In the genomic region with DNA sequence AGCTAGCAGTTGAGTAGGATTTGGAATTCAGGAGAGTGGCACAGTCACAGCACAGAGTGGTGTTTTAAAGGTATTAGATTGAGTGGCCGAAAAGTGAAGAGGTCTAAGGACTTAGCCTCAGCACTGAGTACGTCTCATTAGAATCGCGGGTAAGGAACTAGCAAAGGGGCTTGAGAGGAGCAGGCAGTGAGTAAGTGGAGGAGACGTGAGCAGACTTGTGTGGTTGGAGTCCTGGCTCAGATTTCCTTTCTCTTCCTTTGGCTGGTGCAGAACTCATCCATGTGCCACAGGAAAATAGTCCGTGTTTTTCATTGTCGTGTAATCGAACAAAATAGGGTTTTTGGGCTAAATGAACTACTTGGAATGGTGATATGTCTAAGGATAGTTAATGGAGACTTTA, we compare ENCODE assay signal across 15 cellular contexts. TPM values are rescaled to one million over a fixed set of nuclear protein-coding genes. Genes with fewer than 3 reads are reported as not detected.
"Had no signal": no experiment of that assay in that cellular context is flagged by ENCODE, and none has a peak within 500 bp of the region (broad histone marks: within the 10 kb centered on the region; RNA-seq: fewer than 3 reads in every experiment).

No MANE protein-coding gene starts in this region.

- H3K9me3 Mint-ChIP-seq: activated T-helper 1 cell treated with anti-CD3 and anti-CD28 coated beads, Interleukin-12 subunit alpha, Interleukin-12 subunit beta, Interleukin-2, Interleukin-4 antibody, amounts not matched to agents 30 ng/mL and 10 ng/mL and 1 ng/mL, durations not matched to agents 14 hours and 24 hours and 36 hours; brain had no signal

- H3K4me3 Mint-ChIP-seq: activated naive CD4-positive, alpha-beta T cell treated with anti-CD3 and anti-CD28 coated beads, Interleukin-2, amount 10 ng/mL, durations not matched to agents 7 days and 5 days; activated T-helper 1 cell treated with anti-CD3 and anti-CD28 coated beads, Interleukin-12 subunit alpha, Interleukin-12 subunit beta, Interleukin-2, Interleukin-4 antibody, amounts not matched to agents 30 ng/mL and 10 ng/mL and 1 ng/mL, durations not matched to agents 14 hours and 24 hours and 36 hours had no signal

- H3K27me3 Mint-ChIP-seq: activated naive CD4-positive, alpha-beta T cell treated with anti-CD3 and anti-CD28 coated beads, Interleukin-2, amount 10 ng/mL, durations not matched to agents 7 days and 5 days; brain had no signal

- H3K9me3 ChIP-seq: right lobe of liver, thoracic aorta had no signal

- H3K4me2 ChIP-seq: smooth muscle cell had no signal

- DNase-seq: activated CD4-positive, alpha-beta T cell treated with anti-CD3 and anti-CD28 coated beads, Interleukin-2, amount 50 U/mL, for 48 hours; activated naive CD4-positive, alpha-beta T cell treated with anti-CD3 and anti-CD28 coated beads, Interleukin-2, amount 10 ng/mL, durations not matched to agents 7 days and 5 days; amniotic stem cell; effector CD8-positive, alpha-beta T cell; foreskin melanocyte; left ventricle myocardium superior; right lobe of liver had no signal

- ATAC-seq: left ventricle myocardium superior, right lobe of liver had no signal

- H3K27ac ChIP-seq: epithelial cell of prostate, right lobe of liver, thoracic aorta had no signal

- H3K27ac Mint-ChIP-seq: activated naive CD4-positive, alpha-beta T cell treated with anti-CD3 and anti-CD28 coated beads, Interleukin-2, amount 10 ng/mL, durations not matched to agents 7 days and 5 days; activated T-helper 1 cell treated with anti-CD3 and anti-CD28 coated beads, Interleukin-12 subunit alpha, Interleukin-12 subunit beta, Interleukin-2, Interleukin-4 antibody, amounts not matched to agents 30 ng/mL and 10 ng/mL and 1 ng/mL, durations not matched to agents 14 hours and 24 hours and 36 hours had no signal

- H3K27me3 ChIP-seq: right lobe of liver had no signal

- H3K4me3 ChIP-seq: right lobe of liver, smooth muscle cell, thoracic aorta had no signal

RNA-seq across cellular contexts. Expression of a gene that starts 32.6 kb away (rescaled TPM):
- total RNA-seq: fibroblast of lung, left ventricle myocardium superior, mesenteric fat pad, osteocyte, smooth muscle cell, thoracic aorta had no signal
- polyA plus RNA-seq: fibroblast of lung, smooth muscle cell had no signal
